In the genomic region with DNA sequence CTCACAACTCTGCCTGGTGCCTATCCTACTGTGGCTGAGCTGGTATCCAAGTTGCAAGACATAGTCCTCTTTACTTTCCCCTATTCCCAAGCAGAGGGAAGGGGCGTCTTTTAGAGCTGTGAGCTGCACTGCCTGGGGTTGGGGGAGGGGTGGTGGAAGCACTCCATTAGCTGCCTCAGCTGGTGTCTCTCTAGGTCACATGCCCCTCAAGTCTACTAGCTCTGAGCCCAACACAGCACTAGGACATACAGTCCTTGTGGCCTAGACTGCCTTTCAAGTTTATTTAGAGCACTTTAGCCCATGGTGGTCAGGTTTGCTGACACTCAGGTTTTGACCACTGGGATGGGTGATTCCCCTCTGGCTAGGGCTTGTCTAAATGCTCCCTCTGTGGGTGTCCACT, we compare ENCODE assay signal across 28 cellular contexts.
"Had no signal": no experiment of that assay in that cellular context is flagged by ENCODE, and none has a peak within 500 bp of the region (broad histone marks: within the 10 kb centered on the region; RNA-seq: fewer than 3 reads in every experiment).

No MANE protein-coding gene starts in this region.

- H3K79me2 ChIP-seq: parathyroid adenoma had no signal

- H3K27ac ChIP-seq: esophagus muscularis mucosa, foreskin keratinocyte, heart right ventricle, left ventricle myocardium inferior, parathyroid adenoma, psoas muscle, stomach, upper lobe of left lung, WERI-Rb-1 had no signal

- ATAC-seq: foreskin keratinocyte; psoas muscle; stimulated activated naive B cell treated with anti-CD40 and anti-IgM and Interleukin-4, amounts not matched to agents 10 μg/mL and 1 μg/mL and 100 μg/mL, for 72 hours; T-helper 17 cell had no signal

- H3K27me3 ChIP-seq: esophagus muscularis mucosa, foreskin keratinocyte, heart right ventricle, stomach, thyroid gland, upper lobe of left lung had no signal

- H3K4me3 Mint-ChIP-seq: activated CD4-positive, alpha-beta memory T cell treated with anti-CD3 and anti-CD28 coated beads for 36 hours; activated CD4-positive, alpha-beta T cell treated with anti-CD3 and anti-CD28 coated beads, Interleukin-2, amount 10 ng/mL, durations not matched to agents 24 days and 14 days; activated naive CD4-positive, alpha-beta T cell treated with anti-CD3 and anti-CD28 coated beads, Interleukin-2, amount 10 ng/mL, durations not matched to agents 7 days and 5 days; activated T-helper 1 cell treated with anti-CD3 and anti-CD28 coated beads, Interleukin-12 subunit alpha, Interleukin-12 subunit beta, Interleukin-2, Interleukin-4 antibody, amounts not matched to agents 30 ng/mL and 10 ng/mL and 1 ng/mL, durations not matched to agents 14 hours and 24 hours and 36 hours; naive B cell; stimulated activated naive B cell treated with anti-CD40 and anti-IgM and Interleukin-4, amounts not matched to agents 10 μg/mL and 1 μg/mL and 100 μg/mL, for 72 hours; T-helper 17 cell had no signal

- H3K36me3 ChIP-seq: esophagus muscularis mucosa, heart right ventricle, left ventricle myocardium inferior, thyroid gland, upper lobe of left lung, WERI-Rb-1 had no signal

- H3K36me3 Mint-ChIP-seq: activated naive CD4-positive, alpha-beta T cell treated with anti-CD3 and anti-CD28 coated beads, Interleukin-2, amount 10 ng/mL, durations not matched to agents 7 days and 5 days had no signal

- H3K27ac Mint-ChIP-seq: activated CD4-positive, alpha-beta memory T cell treated with anti-CD3 and anti-CD28 coated beads for 36 hours; activated CD4-positive, alpha-beta T cell treated with anti-CD3 and anti-CD28 coated beads, Interleukin-2, amount 10 ng/mL, durations not matched to agents 24 days and 14 days; activated naive CD4-positive, alpha-beta T cell treated with anti-CD3 and anti-CD28 coated beads, Interleukin-2, amount 10 ng/mL, durations not matched to agents 7 days and 5 days; activated T-helper 1 cell treated with anti-CD3 and anti-CD28 coated beads, Interleukin-12 subunit alpha, Interleukin-12 subunit beta, Interleukin-2, Interleukin-4 antibody, amounts not matched to agents 30 ng/mL and 10 ng/mL and 1 ng/mL, durations not matched to agents 14 hours and 24 hours and 36 hours; naive B cell; stimulated activated naive B cell treated with anti-CD40 and anti-IgM and Interleukin-4, amounts not matched to agents 10 μg/mL and 1 μg/mL and 100 μg/mL, for 72 hours; T-helper 17 cell had no signal

- H3K9ac ChIP-seq: parathyroid adenoma had no signal

- H3K27me3 Mint-ChIP-seq: activated CD4-positive, alpha-beta memory T cell treated with anti-CD3 and anti-CD28 coated beads for 36 hours; activated CD4-positive, alpha-beta T cell treated with anti-CD3 and anti-CD28 coated beads, Interleukin-2, amount 10 ng/mL, durations not matched to agents 24 days and 14 days; naive B cell; stimulated activated naive B cell treated with anti-CD40 and anti-IgM and Interleukin-4, amounts not matched to agents 10 μg/mL and 1 μg/mL and 100 μg/mL, for 72 hours; T-helper 17 cell had no signal

- H3K9me3 Mint-ChIP-seq: activated CD4-positive, alpha-beta memory T cell treated with anti-CD3 and anti-CD28 coated beads for 36 hours; activated T-helper 1 cell treated with anti-CD3 and anti-CD28 coated beads, Interleukin-12 subunit alpha, Interleukin-12 subunit beta, Interleukin-2, Interleukin-4 antibody, amounts not matched to agents 30 ng/mL and 10 ng/mL and 1 ng/mL, durations not matched to agents 14 hours and 24 hours and 36 hours; stimulated activated naive B cell treated with anti-CD40 and anti-IgM and Interleukin-4, amounts not matched to agents 10 μg/mL and 1 μg/mL and 100 μg/mL, for 72 hours had no signal

- H3K4me1 Mint-ChIP-seq: activated CD4-positive, alpha-beta T cell treated with anti-CD3 and anti-CD28 coated beads, Interleukin-2, amount 10 ng/mL, durations not matched to agents 24 days and 14 days; activated naive CD4-positive, alpha-beta T cell treated with anti-CD3 and anti-CD28 coated beads, Interleukin-2, amount 10 ng/mL, durations not matched to agents 7 days and 5 days; naive B cell; stimulated activated naive B cell treated with anti-CD40 and anti-IgM and Interleukin-4, amounts not matched to agents 10 μg/mL and 1 μg/mL and 100 μg/mL, for 72 hours; T-helper 17 cell had no signal

- H2AFZ ChIP-seq: parathyroid adenoma had no signal

- H3K9me3 ChIP-seq: esophagus muscularis mucosa, heart right ventricle, left ventricle myocardium inferior, psoas muscle, stomach, thyroid gland, upper lobe of left lung had no signal

- DNase-seq: activated CD4-positive, alpha-beta memory T cell treated with anti-CD3 and anti-CD28 coated beads for 36 hours; activated CD4-positive, alpha-beta T cell treated with anti-CD3 and anti-CD28 coated beads, Interleukin-2, amount 10 ng/mL, durations not matched to agents 24 days and 14 days; activated CD4-positive, CD25-positive, alpha-beta regulatory T cell treated with anti-CD3 and anti-CD28 coated beads, Interleukin-2, amount 50 U/mL, for 72 hours; activated CD8-positive, alpha-beta memory T cell treated with anti-CD3 and anti-CD28 coated beads, Interleukin-2, amount 50 U/mL, for 4 hours; activated gamma-delta T cell; activated naive CD4-positive, alpha-beta T cell treated with anti-CD3 and anti-CD28 coated beads, Interleukin-2, amount 10 ng/mL, durations not matched to agents 7 days and 5 days; activated T-cell treated with anti-CD3 and anti-CD28 coated beads, Interleukin-2, amount 50 U/mL, for 1 hour; amygdala; central memory CD4-positive, alpha-beta T cell; foreskin keratinocyte; heart right ventricle; islet precursor cell; left ventricle myocardium inferior; naive B cell; occipital lobe; psoas muscle; stimulated activated CD4-positive, alpha-beta T cell treated with anti-CD3 and anti-CD28 coated beads, Interleukin-15, amount 100 ng/mL, for 24 hours; stimulated activated CD4-positive, alpha-beta T cell treated with anti-CD3 and anti-CD28 coated beads, Interleukin-2, amount 100 ng/mL, for 24 hours; stimulated activated naive B cell treated with anti-CD40 and anti-IgM and Interleukin-4, amounts not matched to agents 10 μg/mL and 1 μg/mL and 100 μg/mL, for 72 hours; stomach; T-helper 17 cell; T1000; upper lobe of left lung; WERI-Rb-1 had no signal

- H3K4me1 ChIP-seq: esophagus muscularis mucosa, foreskin keratinocyte, heart right ventricle, left ventricle myocardium inferior, parathyroid adenoma, psoas muscle, stomach, upper lobe of left lung had no signal

- H3K4me3 ChIP-seq: esophagus muscularis mucosa, heart right ventricle, left ventricle myocardium inferior, psoas muscle, stomach, thyroid gland, upper lobe of left lung had no signal
